ENCODE assay signal across 25 cellular contexts in genomic region chr5:151474799-151475198, GRCh38.
"Had no signal": no experiment of that assay in that cellular context is flagged by ENCODE, and none has a peak within 500 bp of the region (broad histone marks: within the 10 kb centered on the region; RNA-seq: fewer than 3 reads in every experiment).

No MANE protein-coding gene starts in this region.

- H3K27me3 ChIP-seq: ovary, right atrium auricular region, right lobe of liver, tibial nerve, uterus had no signal

- H3K27me3 Mint-ChIP-seq: naive thymus-derived CD4-positive, alpha-beta T cell; natural killer cell treated with Interleukin-12 subunit alpha and Interleukin-12 subunit beta and Interleukin-15 and Interleukin-18, amount 100 ng/mL, for 72 hours; stimulated activated memory B cell treated with anti-CD40 and anti-IgM and Interleukin-4, amounts not matched to agents 10 μg/mL and 1 μg/mL and 100 μg/mL, for 72 hours; stimulated activated naive CD8-positive, alpha-beta T cell treated with anti-CD3 and anti-CD28 coated beads, Interleukin-15, amount 100 ng/mL, for 72 hours; type B pancreatic cell had no signal

- H3K4me3 ChIP-seq: left ventricle myocardium inferior, lung, ovary, right atrium auricular region, right lobe of liver, smooth muscle cell, tibial nerve, uterus had no signal

- H3K4me1 Mint-ChIP-seq: immature natural killer cell; mesothelial cell of epicardium; naive thymus-derived CD4-positive, alpha-beta T cell; stimulated activated memory B cell treated with anti-CD40 and anti-IgM and Interleukin-4, amounts not matched to agents 10 μg/mL and 1 μg/mL and 100 μg/mL, for 72 hours; stimulated activated naive CD8-positive, alpha-beta T cell treated with anti-CD3 and anti-CD28 coated beads, Interleukin-15, amount 100 ng/mL, for 72 hours had no signal

- DNase-seq: hypothalamus; immature natural killer cell; islet precursor cell; left ventricle myocardium inferior; mesendoderm; naive thymus-derived CD4-positive, alpha-beta T cell; ovary; posterior cingulate gyrus; right lobe of liver; stimulated activated CD4-positive, alpha-beta T cell treated with anti-CD3 and anti-CD28 coated beads, Interleukin-1b, Interleukin-23, amount 100 ng/mL, for 48 hours; stimulated activated CD4-positive, alpha-beta T cell treated with anti-CD3 and anti-CD28 coated beads, Interleukin-2, amount 100 ng/mL, for 48 hours; stimulated activated CD4-positive, alpha-beta T cell treated with anti-CD3 and anti-CD28 coated beads, Interleukin-4, amount 100 ng/mL, for 4 hours; stimulated activated CD8-positive, alpha-beta memory T cell treated with anti-CD3 and anti-CD28 coated beads, Interleukin-4, amount 100 ng/mL, for 48 hours; stimulated activated naive CD4-positive, alpha-beta T cell treated with Interleukin-2 at 50 U/mL for 16 hours; stimulated activated naive CD8-positive, alpha-beta T cell treated with anti-CD3 and anti-CD28 coated beads, Interleukin-15, amount 100 ng/mL, for 72 hours; substantia nigra; uterus had no signal

- H3K27ac ChIP-seq: left ventricle myocardium inferior, ovary, right atrium auricular region, right lobe of liver, tibial nerve, uterus had no signal

- H3K4me1 ChIP-seq: left ventricle myocardium inferior, right atrium auricular region, right lobe of liver, tibial nerve, uterus had no signal

- H3K36me3 ChIP-seq: ovary, uterus had no signal

- H3K9me3 ChIP-seq: left ventricle myocardium inferior, ovary, right atrium auricular region, right lobe of liver, tibial nerve, uterus had no signal

- H3K9me3 Mint-ChIP-seq: mesothelial cell of epicardium; naive thymus-derived CD4-positive, alpha-beta T cell; natural killer cell treated with Interleukin-12 subunit alpha and Interleukin-12 subunit beta and Interleukin-15 and Interleukin-18, amount 100 ng/mL, for 72 hours; stimulated activated memory B cell treated with anti-CD40 and anti-IgM and Interleukin-4, amounts not matched to agents 10 μg/mL and 1 μg/mL and 100 μg/mL, for 72 hours; stimulated activated naive CD8-positive, alpha-beta T cell treated with anti-CD3 and anti-CD28 coated beads, Interleukin-15, amount 100 ng/mL, for 72 hours; type B pancreatic cell had no signal

- H3K36me3 Mint-ChIP-seq: type B pancreatic cell had no signal

- H3K4me3 Mint-ChIP-seq: immature natural killer cell; mesothelial cell of epicardium; naive thymus-derived CD4-positive, alpha-beta T cell; natural killer cell treated with Interleukin-12 subunit alpha and Interleukin-12 subunit beta and Interleukin-15 and Interleukin-18, amount 100 ng/mL, for 72 hours; stimulated activated memory B cell treated with anti-CD40 and anti-IgM and Interleukin-4, amounts not matched to agents 10 μg/mL and 1 μg/mL and 100 μg/mL, for 72 hours; stimulated activated naive CD8-positive, alpha-beta T cell treated with anti-CD3 and anti-CD28 coated beads, Interleukin-15, amount 100 ng/mL, for 72 hours; type B pancreatic cell had no signal

- H3K27ac Mint-ChIP-seq: mesothelial cell of epicardium; naive thymus-derived CD4-positive, alpha-beta T cell; natural killer cell treated with Interleukin-12 subunit alpha and Interleukin-12 subunit beta and Interleukin-15 and Interleukin-18, amount 100 ng/mL, for 72 hours; stimulated activated memory B cell treated with anti-CD40 and anti-IgM and Interleukin-4, amounts not matched to agents 10 μg/mL and 1 μg/mL and 100 μg/mL, for 72 hours; type B pancreatic cell had no signal

- ATAC-seq: naive thymus-derived CD4-positive, alpha-beta T cell; natural killer cell treated with Interleukin-12 subunit alpha and Interleukin-12 subunit beta and Interleukin-15 and Interleukin-18, amount 100 ng/mL, for 72 hours; right lobe of liver; stimulated activated memory B cell treated with anti-CD40 and anti-IgM and Interleukin-4, amounts not matched to agents 10 μg/mL and 1 μg/mL and 100 μg/mL, for 72 hours; stimulated activated naive CD8-positive, alpha-beta T cell treated with anti-CD3 and anti-CD28 coated beads, Interleukin-15, amount 100 ng/mL, for 72 hours had no signal
